10 cellular contexts compared by ENCODE assay signal in genomic region chrX:73213734-73214133, GRCh38. TPM values are rescaled to one million over a fixed set of nuclear protein-coding genes. Genes with fewer than 3 reads are reported as not detected.
DNase-seq lines count a peak whose midpoint lies in the region; ATAC-seq, FAIRE-seq and TF ChIP-seq lines count a peak whose summit lies in the region.
"Had no signal": no experiment of that assay in that cellular context is flagged by ENCODE, and none has a peak within 500 bp of the region (broad histone marks: within the 10 kb centered on the region; RNA-seq: fewer than 3 reads in every experiment).

No MANE protein-coding gene starts in this region.

- CTCF ChIA-PET in CD4-positive, alpha-beta T cell (lab: Charles Lee) = no interaction called here
- CTCF ChIA-PET in PC-3 (lab: Charles Lee) = no interaction called here
- CTCF ChIA-PET in endothelial cell of umbilical vein (lab: Charles Lee) = no interaction called here

- no peaks in the 10 kb centered on the region for H3K9me3 Mint-ChIP-seq in CD4-positive, alpha-beta T cell

- POLR2A ChIA-PET in CD4-positive, alpha-beta T cell (lab: Charles Lee) = no interaction called here
- POLR2A ChIA-PET in PC-3 (lab: Charles Lee; ENCODE audit: unreplicated experiment) = interaction anchor here (0.5 kb wide), 1 partner anchor 58 kb away, joined by 8 read pairs; no protein-coding TSS in a partner anchor
- POLR2A ChIA-PET in endothelial cell of umbilical vein (lab: Charles Lee) = no interaction called here

- no peak overlapping the region for H3K27ac ChIP-seq in CD4-positive, alpha-beta T cell (ENCODE audit: low read depth, low read length)
- H3K27ac ChIP-seq in PC-3 (ENCODE audit: low read length) (no peak overlapping the region), endothelial cell of umbilical vein (ENCODE audit: insufficient read depth, low read depth, low read length) (no peak overlapping the region), ovary (peak overlapping the region in 1 of 2 donors; percentile 54)

- H3K4me3 Mint-ChIP-seq in CD4-positive, alpha-beta T cell = peak overlapping the region; percentile 93

- peaks cover 10% of the 10 kb centered on the region for H3K4me1 ChIP-seq in PC-3 (ENCODE audit: insufficient read depth, low read length)
- H3K4me1 ChIP-seq in endothelial cell of umbilical vein (ENCODE audit: control insufficient read depth, extremely low read depth, insufficient read depth, low read length) = peaks cover 3% of the 10 kb centered on the region
- no peaks in the 10 kb centered on the region for H3K4me1 ChIP-seq in ovary (ENCODE audit: insufficient read depth)

- H3K9me2 ChIP-seq in PC-3 (replicated peaks; ENCODE audit: low read length) = no peaks in the 10 kb centered on the region

- 14 to 22% (median 20%) methylated on average over 5 of the region's 5 CpGs for WGBS in ovary, 3 donors

- peak overlapping the region; percentile 98 for H2AFZ ChIP-seq in PC-3 (ENCODE audit: low read length)
- H2AFZ ChIP-seq in endothelial cell of umbilical vein (ENCODE audit: low read depth, low read length) = no peak overlapping the region

- no peaks in the 10 kb centered on the region for H3K27me3 ChIP-seq in CD4-positive, alpha-beta T cell (ENCODE audit: control insufficient read depth, insufficient read depth, low read length)
- H3K27me3 ChIP-seq in PC-3 (ENCODE audit: low read length) (no peaks in the 10 kb centered on the region), endothelial cell of umbilical vein (ENCODE audit: control insufficient read depth in 2 of 2, insufficient read depth in 2 of 2, low read length in 2 of 2) (no peaks in the 10 kb centered on the region), ovary (no peaks in the 10 kb centered on the region), MG63 (no peaks in the 10 kb centered on the region)

- H3K9ac ChIP-seq in PC-3 (ENCODE audit: low read length) = peak overlapping the region; percentile 48
- no peak overlapping the region for H3K9ac ChIP-seq in endothelial cell of umbilical vein (replicated peaks; ENCODE audit: extremely low read depth, insufficient read depth, low read length)

- H3K9me3 ChIP-seq in CD4-positive, alpha-beta T cell (ENCODE audit: control insufficient read depth, low read length) = no peaks in the 10 kb centered on the region
- H3K9me3 ChIP-seq in PC-3 (ENCODE audit: low read length) = no peaks in the 10 kb centered on the region
- no peaks in the 10 kb centered on the region for H3K9me3 ChIP-seq in endothelial cell of umbilical vein (replicated peaks; ENCODE audit: control insufficient read depth, insufficient read depth, low read length)
- no peaks in the 10 kb centered on the region for H3K9me3 ChIP-seq in ovary
- no peaks in the 10 kb centered on the region for H3K9me3 ChIP-seq in MG63

- peak overlapping the region; percentile 92 for H3K27ac Mint-ChIP-seq in CD4-positive, alpha-beta T cell

- no peaks in the 10 kb centered on the region for H3K36me3 ChIP-seq in PC-3 (ENCODE audit: low read depth, low read length)
- H3K36me3 ChIP-seq in endothelial cell of umbilical vein (ENCODE audit: control insufficient read depth in 2 of 2, extremely low read depth in 1 of 2, insufficient read depth in 2 of 2, low read length in 2 of 2) = no peaks in the 10 kb centered on the region
- no peaks in the 10 kb centered on the region for H3K36me3 ChIP-seq in ovary
- no peaks in the 10 kb centered on the region for H3K36me3 ChIP-seq in MG63

- dilution Hi-C loops in endothelial cell of umbilical vein (cut with MboI; ENCODE audit: extremely low pct_ligation_motif_present, low sequenced_read_pairs) = no loop called here

- intact Hi-C loops in CD4-positive, alpha-beta T cell (cut with DNase I, micrococcal nuclease) = loop anchor here in 1 of 2 experiments (10.0 kb wide), 2 partner anchors 351 to 939 kb away; partner anchors contain the start of genes CHIC1 and RPS4X
- intact Hi-C loops in PC-3 (cut with micrococcal nuclease) = no loop called here
- intact Hi-C loops in endothelial cell of umbilical vein (cut with micrococcal nuclease) = no loop called here
- intact Hi-C loops in ovary (cut with DNase I) = no loop called here

- H4K20me1 ChIP-seq in PC-3 (ENCODE audit: low read length) (no peaks in the 10 kb centered on the region), endothelial cell of umbilical vein (replicated peaks; ENCODE audit: control insufficient read depth, extremely low read depth, insufficient read depth, low read length) (no peaks in the 10 kb centered on the region)

- no peak for FAIRE-seq in endothelial cell of umbilical vein (lab: Jason Lieb, UNC)

- peak overlapping the region; percentile 98 for H3K4me2 ChIP-seq in PC-3 (ENCODE audit: low read length)
- peak overlapping the region; percentile 74 for H3K4me2 ChIP-seq in endothelial cell of umbilical vein (ENCODE audit: insufficient read depth, low read length)

- BruUV-seq in PC-3 (replicated peaks; lab: Mats Ljungman, UMichigan) = no TSS peak
- BruUV-seq in endothelial cell of umbilical vein (replicated peaks; lab: Mats Ljungman, UMichigan) = no TSS peak

- no peaks in the 10 kb centered on the region for H3K27me3 Mint-ChIP-seq in CD4-positive, alpha-beta T cell

- TF ChIP-seq EP300 in ovary (IDR thresholded peaks at IDR 0.05) = no peak

- no peaks in the 10 kb centered on the region for H3F3A ChIP-seq in PC-3 (ENCODE audit: low read length, unreplicated experiment)

- H3K4me3 ChIP-seq in PC-3 (ENCODE audit: low read length) = peak overlapping the region; percentile 83
- H3K4me3 ChIP-seq in endothelial cell of umbilical vein (replicated peaks in 1 of 3; ENCODE audit: insufficient read depth in 1 of 3, low read depth in 1 of 3, low read length in 3 of 3) = peak overlapping the region in 1 of 3 experiments; percentile 50
- H3K4me3 ChIP-seq in ovary = peak overlapping the region; percentile 47
- H3K4me3 ChIP-seq in MG63 = no peak overlapping the region

- H3K9me1 ChIP-seq in endothelial cell of umbilical vein (replicated peaks; ENCODE audit: control insufficient read depth, extremely low read depth, insufficient read depth, low read length) = no peaks in the 10 kb centered on the region

- TF ChIP-seq CTCF in CD4-positive, alpha-beta T cell (IDR thresholded peaks at IDR 0.05) = no peak
- TF ChIP-seq CTCF in PC-3 (conservative IDR thresholded peaks at IDR 0.05; ENCODE audit: low read depth, low read length) (no peak), endothelial cell of umbilical vein (IDR thresholded peaks at IDR 0.05; ENCODE audit: extremely low read depth in 1 of 2, insufficient read depth in 1 of 2, low read depth in 1 of 2, low read length in 2 of 2) (no peak), ovary (IDR thresholded peaks at IDR 0.05) (no peak)

- no peak for TF ChIP-seq POLR2A in endothelial cell of umbilical vein (IDR thresholded peaks at IDR 0.05; ENCODE audit: low read depth, low read length)
- TF ChIP-seq POLR2A in ovary (IDR thresholded peaks at IDR 0.05) = no peak

- peaks cover 14% of the 10 kb centered on the region for H3K36me3 Mint-ChIP-seq in CD4-positive, alpha-beta T cell (ENCODE audit: low read depth)

- no peak for ATAC-seq in CD4-positive, alpha-beta T cell (ENCODE audit: poor library complexity)
- no peak for ATAC-seq in PC-3

- peaks cover 32% of the 10 kb centered on the region for H3K4me1 Mint-ChIP-seq in CD4-positive, alpha-beta T cell (ENCODE audit: low read depth)

- H3K79me2 ChIP-seq in PC-3 (ENCODE audit: low read length) (peaks cover 21% of the 10 kb centered on the region), endothelial cell of umbilical vein (ENCODE audit: control insufficient read depth, insufficient read depth, low read length) (no peaks in the 10 kb centered on the region)

- DNase-seq in CD4-positive, alpha-beta T cell = no peak
- DNase-seq in PC-3 = peak; percentile 13
- DNase-seq in endothelial cell of umbilical vein (ENCODE audit: low read depth, low spot score) = no peak
- no peak for DNase-seq in ovary
- no peak for DNase-seq in mucosa of gallbladder (ENCODE audit: low spot score)
- no peak for DNase-seq in NCI-H1105 (lab: John Stamatoyannopoulos, UW)
- DNase-seq in NCI-H1930 (lab: John Stamatoyannopoulos, UW) = no peak
- no peak for DNase-seq in MG63
- DNase-seq: DMS79, NCI-H446 had no signal

TF ChIP-seq in endothelial cell of umbilical vein, 7 proteins besides CTCF, POLR2A, EP300 and RAD21:
- TF ChIP-seq JUN (IDR thresholded peaks at IDR 0.05; ENCODE audit: borderline replicate concordance, insufficient read depth, insufficient read length, low read depth) (no peak), FOS (IDR thresholded peaks at IDR 0.05; ENCODE audit: borderline replicate concordance, insufficient read depth, low read length) (no peak), MYC (IDR thresholded peaks at IDR 0.05; ENCODE audit: low read depth, low read length) (no peak)
TF ChIP-seq in endothelial cell of umbilical vein: peak in this region for 0.

RNA-seq across cellular contexts. Expression of gene NAP1L2, which starts 0.9 kb away (rescaled TPM):
- total RNA-seq in CD4-positive, alpha-beta T cell = 1 to 10 TPM; 4.2 to 4.8 TPM
- total RNA-seq in PC-3 (2014; rRNA removed) = 6.7 and 8.6 TPM in 2 replicates
- total RNA-seq in endothelial cell of umbilical vein = 1.0 and 1.1 TPM in 2 replicates
- polyA plus RNA-seq in endothelial cell of umbilical vein = 0.13 and 0.23 TPM in 2 replicates
- polyA plus RNA-seq in endothelial cell of umbilical vein (2011; cell fraction: cytosol; rRNA removed) = 0.16 and 0.26 TPM in 2 replicates
- polyA plus RNA-seq in endothelial cell of umbilical vein (2011; cell fraction: nucleus; rRNA removed) = 0.06 and 0.21 TPM in 2 replicates
- polyA plus RNA-seq in endothelial cell of umbilical vein (2012) = 0.25 and 0.52 TPM in 2 replicates
- polyA minus RNA-seq in endothelial cell of umbilical vein = 0.15 TPM in 1 of 2 replicates, not detected in the other
- not detected for polyA minus RNA-seq in endothelial cell of umbilical vein (2011; cell fraction: cytosol; rRNA and poly(A)+ RNA removed)
- 0.24 TPM in 1 of 2 replicates, not detected in the other for polyA minus RNA-seq in endothelial cell of umbilical vein (2011; cell fraction: nucleus; rRNA and poly(A)+ RNA removed)
- 10 to 100 TPM in 1 of 7 donors, 1 to 10 TPM in 6; 2.7 to 13.9 (median 5.9) TPM for total RNA-seq in ovary
- 1 to 10 TPM; 2.6 to 8.2 TPM for polyA plus RNA-seq in ovary
- 4.4 TPM for total RNA-seq in mucosa of gallbladder
- 0.10 and 0.13 TPM in 2 replicates for total RNA-seq in MG63 (2014; rRNA removed; shearing (Covaris generic); ENCODE audit: low replicate concordance)
